In the genomic region with DNA sequence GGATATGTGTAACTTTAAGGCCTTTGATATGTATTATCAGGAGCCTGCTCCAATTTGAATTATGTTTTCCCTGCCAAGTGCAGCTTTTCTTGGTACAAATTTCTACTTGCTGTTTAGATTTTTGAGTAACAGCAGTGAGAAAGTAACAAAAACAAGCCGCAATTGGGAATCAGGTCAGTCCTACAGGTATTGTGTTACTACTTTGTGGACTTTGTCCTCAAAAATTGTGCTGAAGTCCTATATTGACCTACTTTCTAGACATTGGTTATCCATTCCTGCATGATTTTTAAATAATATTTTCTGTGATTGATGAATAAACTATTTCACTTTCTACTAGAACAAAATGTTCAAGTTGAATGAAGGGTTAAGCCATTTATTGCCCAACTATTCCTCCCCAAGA, we compare ENCODE assay signal across 2 cellular contexts.
TF ChIP-seq lines count a peak whose summit lies in the region.

No MANE protein-coding gene starts in this region.

TF ChIP-seq in SK-N-SH, 30 proteins besides CTCF, POLR2A, EP300 and RAD21 (continued from another document):
- no peak for TF ChIP-seq ZBTB33 (IDR thresholded peaks at IDR 0.05; ENCODE audit: borderline replicate concordance, low read depth)
- TF ChIP-seq NRF1 (IDR thresholded peaks at IDR 0.05; ENCODE audit: low read depth, low read length), result no peak
- no peak for TF ChIP-seq GATA2 (CRISPR knock-in tag; IDR thresholded peaks at IDR 0.05)
- no peak for TF ChIP-seq GABPA (IDR thresholded peaks at IDR 0.05; ENCODE audit: low read depth)
- TF ChIP-seq POLR2AphosphoS5 (IDR thresholded peaks at IDR 0.05; ENCODE audit: low read depth, low read length), result no peak
- TF ChIP-seq MAX (IDR thresholded peaks at IDR 0.05; ENCODE audit: low read depth), result no peak
- no peak for TF ChIP-seq USF1 (IDR thresholded peaks at IDR 0.05; ENCODE audit: borderline replicate concordance, low read depth)
- no peak for TF ChIP-seq RFX5 (IDR thresholded peaks at IDR 0.05; ENCODE audit: low read length)
- TF ChIP-seq SMC3 (IDR thresholded peaks at IDR 0.05; ENCODE audit: low read depth, low read length), result no peak
- TF ChIP-seq EZH2phosphoT487 (IDR thresholded peaks at IDR 0.05; ENCODE audit: borderline replicate concordance, low read depth), result no peak

TF ChIP-seq in SK-N-SH treated with all-trans-retinoic acid at 6 μM for 48 hours, 23 proteins besides CTCF, POLR2A, EP300 and RAD21 (continued from another document):
- TF ChIP-seq POU6F1 (CRISPR knock-in tag; IDR thresholded peaks at IDR 0.05; ENCODE audit: borderline replicate concordance, low read depth) (no peak), TOX (CRISPR knock-in tag; IDR thresholded peaks at IDR 0.05; ENCODE audit: borderline replicate concordance) (no peak), OSR1 (CRISPR knock-in tag; IDR thresholded peaks at IDR 0.05) (no peak), ZNF565 (CRISPR knock-in tag; conservative IDR thresholded peaks at IDR 0.05; ENCODE audit: low read depth) (no peak), PPARA (CRISPR knock-in tag; IDR thresholded peaks at IDR 0.05; ENCODE audit: borderline replicate concordance) (no peak), SNAI2 (CRISPR knock-in tag; IDR thresholded peaks at IDR 0.05) (no peak), ARNTL (CRISPR knock-in tag; IDR thresholded peaks at IDR 0.05; ENCODE audit: borderline replicate concordance, low read depth) (no peak), CSDC2 (CRISPR knock-in tag; IDR thresholded peaks at IDR 0.05) (no peak), PATZ1 (CRISPR knock-in tag; IDR thresholded peaks at IDR 0.05; ENCODE audit: borderline replicate concordance) (no peak)
